ENCODE assay signal across 1 cellular context in the genomic region with DNA sequence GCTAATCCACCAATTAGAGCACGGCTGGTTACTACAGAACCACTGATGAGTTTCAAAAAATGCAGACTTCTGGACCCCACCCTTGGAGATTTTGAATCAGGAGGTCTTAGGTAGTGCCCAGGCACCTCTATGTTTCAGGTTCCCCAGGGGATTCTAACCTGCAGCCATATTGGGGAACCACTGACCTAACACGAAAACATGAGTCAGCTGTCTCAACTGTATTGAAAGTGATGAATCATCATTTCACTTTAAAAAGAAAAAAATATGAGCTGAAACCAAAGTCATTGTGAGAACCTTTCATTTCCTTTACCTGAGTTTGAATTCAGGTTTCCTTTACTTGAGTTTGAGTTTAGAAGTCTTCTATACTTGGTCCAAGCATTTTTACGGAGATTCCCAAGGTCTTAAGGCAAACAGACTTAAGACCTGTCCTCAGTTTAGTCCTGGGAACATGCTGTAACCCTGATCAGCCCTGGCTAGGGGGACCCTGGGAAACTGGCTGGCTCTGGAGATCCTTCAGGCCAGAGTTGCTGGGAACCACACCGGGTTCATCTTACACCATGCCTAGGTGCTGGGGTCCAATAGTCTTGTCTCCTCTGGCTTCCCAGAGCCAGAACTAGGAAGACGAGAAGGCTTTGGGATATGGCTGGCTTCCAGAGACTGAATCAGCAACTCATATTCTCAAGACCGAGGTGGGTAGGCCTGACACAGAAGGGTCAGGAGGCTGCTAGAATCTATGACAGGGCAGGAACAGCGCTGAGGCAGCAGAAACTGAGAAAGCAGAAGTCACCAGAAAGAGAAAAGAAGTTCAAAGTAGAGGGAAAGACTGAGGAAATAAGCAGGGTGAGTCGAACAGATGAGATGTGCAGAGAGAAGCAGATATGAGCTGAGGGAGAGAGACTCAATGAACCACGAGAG.
TF ChIP-seq lines count a peak whose summit lies in the region.

No MANE protein-coding gene starts in this region.

TF ChIP-seq in K562, 482 proteins besides CTCF, POLR2A, EP300 and RAD21 (continued from another document and continues in another):
- TF ChIP-seq, protein P1, sequence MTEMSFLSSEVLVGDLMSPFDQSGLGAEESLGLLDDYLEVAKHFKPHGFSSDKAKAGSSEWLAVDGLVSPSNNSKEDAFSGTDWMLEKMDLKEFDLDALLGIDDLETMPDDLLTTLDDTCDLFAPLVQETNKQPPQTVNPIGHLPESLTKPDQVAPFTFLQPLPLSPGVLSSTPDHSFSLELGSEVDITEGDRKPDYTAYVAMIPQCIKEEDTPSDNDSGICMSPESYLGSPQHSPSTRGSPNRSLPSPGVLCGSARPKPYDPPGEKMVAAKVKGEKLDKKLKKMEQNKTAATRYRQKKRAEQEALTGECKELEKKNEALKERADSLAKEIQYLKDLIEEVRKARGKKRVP (CRISPR knock-in tag; IDR thresholded peaks at IDR 0.05) = peak; percentile 58; the same call in 1 of the 2 replicates
- TF ChIP-seq, protein P2, sequence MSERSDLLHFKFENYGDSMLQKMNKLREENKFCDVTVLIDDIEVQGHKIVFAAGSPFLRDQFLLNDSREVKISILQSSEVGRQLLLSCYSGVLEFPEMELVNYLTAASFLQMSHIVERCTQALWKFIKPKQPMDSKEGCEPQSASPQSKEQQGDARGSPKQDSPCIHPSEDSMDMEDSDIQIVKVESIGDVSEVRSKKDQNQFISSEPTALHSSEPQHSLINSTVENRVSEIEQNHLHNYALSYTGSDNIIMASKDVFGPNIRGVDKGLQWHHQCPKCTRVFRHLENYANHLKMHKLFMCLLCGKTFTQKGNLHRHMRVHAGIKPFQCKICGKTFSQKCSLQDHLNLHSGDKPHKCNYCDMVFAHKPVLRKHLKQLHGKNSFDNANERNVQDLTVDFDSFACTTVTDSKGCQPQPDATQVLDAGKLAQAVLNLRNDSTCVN (CRISPR knock-in tag; IDR thresholded peaks at IDR 0.05) = 0 out of 2 replicates have a peak, but pooled peaks have one; percentile 3
- TF ChIP-seq ZKSCAN8 (CRISPR knock-in tag; IDR thresholded peaks at IDR 0.05) (peak; percentile 87), MEIS2 (IDR thresholded peaks at IDR 0.05; ENCODE audit: partially characterized antibody) (peak; percentile 51), FOXJ3 (CRISPR knock-in tag; IDR thresholded peaks at IDR 0.05) (no peak), EP400 (IDR thresholded peaks at IDR 0.05) (0 out of 2 replicates have a peak, but pooled peaks have one; percentile 28), HNRNPUL1 (IDR thresholded peaks at IDR 0.05; ENCODE audit: low read length) (no peak), NR2C2 (CRISPR knock-in tag; IDR thresholded peaks at IDR 0.05) (no peak), NR2C2 (tag; IDR thresholded peaks at IDR 0.05) (peak; percentile 77), ZNF121 (CRISPR knock-in tag; conservative IDR thresholded peaks at IDR 0.05) (no peak), ZNF316 (IDR thresholded peaks at IDR 0.05) (peak; percentile 100), FOXA3 (CRISPR knock-in tag; conservative IDR thresholded peaks at IDR 0.05 in 1 of 2, IDR thresholded peaks at IDR 0.05 in 1 of 2) (no peak), PTRF (tag; IDR thresholded peaks at IDR 0.05) (peak; percentile 66; the same call in 1 of the 2 replicates), ZNF263 (CRISPR knock-in tag; IDR thresholded peaks at IDR 0.05; ENCODE audit: borderline replicate concordance) (no peak), SPI1 (IDR thresholded peaks at IDR 0.05; ENCODE audit: borderline replicate concordance, low read depth, low read length) (peak; percentile 75), TCF7L2 (IDR thresholded peaks at IDR 0.05; ENCODE audit: low read depth, low read length) (no peak), MAFK (IDR thresholded peaks at IDR 0.05; ENCODE audit: low read length) (peak; percentile 98), NR4A1 (CRISPR knock-in tag; IDR thresholded peaks at IDR 0.05) (no peak), NR4A1 (tag; IDR thresholded peaks at IDR 0.05) (peak; percentile 93), ZNF584 (CRISPR knock-in tag; IDR thresholded peaks at IDR 0.05; ENCODE audit: low read depth) (peak; percentile 79), MEF2D (tag; conservative IDR thresholded peaks at IDR 0.05; ENCODE audit: low read depth) (peak; percentile 67), SMAD3 (CRISPR knock-in tag; conservative IDR thresholded peaks at IDR 0.05) (0 out of 2 replicates have a peak, but pooled peaks have one; percentile 42), ERF (CRISPR knock-in tag; IDR thresholded peaks at IDR 0.05) (peak; percentile 70; the same call in 1 of the 2 replicates), MAFG (tag; conservative IDR thresholded peaks at IDR 0.05) (peak; percentile 98), NFYB (IDR thresholded peaks at IDR 0.05; ENCODE audit: extremely low read depth, insufficient read length) (no peak), ZC3H4 (CRISPR knock-in tag; IDR thresholded peaks at IDR 0.05; ENCODE audit: borderline replicate concordance) (no peak), ZNF668 (CRISPR knock-in tag; IDR thresholded peaks at IDR 0.05) (no peak), JUND (IDR thresholded peaks at IDR 0.05; ENCODE audit: borderline replicate concordance, low read depth, low read length) (peak; percentile 53; the same call in 1 of the 2 replicates), JUND (tag; IDR thresholded peaks at IDR 0.05; ENCODE audit: borderline replicate concordance, low read depth, low read length) (peak; percentile 82), DPF2 (IDR thresholded peaks at IDR 0.05) (peak; percentile 26; the same call in 1 of the 2 replicates), YY1 (IDR thresholded peaks at IDR 0.05; ENCODE audit: borderline replicate concordance in 1 of 3, control insufficient read depth in 1 of 3, extremely low read depth in 1 of 3, insufficient read depth in 3 of 3, insufficient read length in 1 of 3, insufficient replicate concordance in 2 of 3, low read depth in 1 of 3, low read length in 2 of 3) (peak in 2 of 3 experiments; percentile 45 to 75), NFRKB (IDR thresholded peaks at IDR 0.05; ENCODE audit: low read depth) (peak; percentile 56; the same call in 1 of the 2 replicates), ZNF589 (CRISPR knock-in tag; IDR thresholded peaks at IDR 0.05; ENCODE audit: low read depth) (peak; percentile 94), HDAC8 (tag; IDR thresholded peaks at IDR 0.05) (no peak), NR2C1 (IDR thresholded peaks at IDR 0.05) (no peak), NR2C1 (tag; IDR thresholded peaks at IDR 0.05) (peak; percentile 66), TEAD2 (tag; IDR thresholded peaks at IDR 0.05) (peak; percentile 53; the same call in 1 of the 2 replicates), ZNF239 (CRISPR knock-in tag; IDR thresholded peaks at IDR 0.05) (peak; percentile 47; the same call in 1 of the 2 replicates)
- TF ChIP-seq, protein P3, sequence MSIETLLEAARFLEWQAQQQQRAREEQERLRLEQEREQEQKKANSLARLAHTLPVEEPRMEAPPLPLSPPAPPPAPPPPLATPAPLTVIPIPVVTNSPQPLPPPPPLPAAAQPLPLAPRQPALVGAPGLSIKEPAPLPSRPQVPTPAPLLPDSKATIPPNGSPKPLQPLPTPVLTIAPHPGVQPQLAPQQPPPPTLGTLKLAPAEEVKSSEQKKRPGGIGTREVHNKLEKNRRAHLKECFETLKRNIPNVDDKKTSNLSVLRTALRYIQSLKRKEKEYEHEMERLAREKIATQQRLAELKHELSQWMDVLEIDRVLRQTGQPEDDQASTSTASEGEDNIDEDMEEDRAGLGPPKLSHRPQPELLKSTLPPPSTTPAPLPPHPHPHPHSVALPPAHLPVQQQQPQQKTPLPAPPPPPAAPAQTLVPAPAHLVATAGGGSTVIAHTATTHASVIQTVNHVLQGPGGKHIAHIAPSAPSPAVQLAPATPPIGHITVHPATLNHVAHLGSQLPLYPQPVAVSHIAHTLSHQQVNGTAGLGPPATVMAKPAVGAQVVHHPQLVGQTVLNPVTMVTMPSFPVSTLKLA (conservative IDR thresholded peaks at IDR 0.05) = 0 out of 4 replicates have a peak, but pooled peaks of 1 of the 2 experiments have one; percentile 22
- TF ChIP-seq, protein P4, sequence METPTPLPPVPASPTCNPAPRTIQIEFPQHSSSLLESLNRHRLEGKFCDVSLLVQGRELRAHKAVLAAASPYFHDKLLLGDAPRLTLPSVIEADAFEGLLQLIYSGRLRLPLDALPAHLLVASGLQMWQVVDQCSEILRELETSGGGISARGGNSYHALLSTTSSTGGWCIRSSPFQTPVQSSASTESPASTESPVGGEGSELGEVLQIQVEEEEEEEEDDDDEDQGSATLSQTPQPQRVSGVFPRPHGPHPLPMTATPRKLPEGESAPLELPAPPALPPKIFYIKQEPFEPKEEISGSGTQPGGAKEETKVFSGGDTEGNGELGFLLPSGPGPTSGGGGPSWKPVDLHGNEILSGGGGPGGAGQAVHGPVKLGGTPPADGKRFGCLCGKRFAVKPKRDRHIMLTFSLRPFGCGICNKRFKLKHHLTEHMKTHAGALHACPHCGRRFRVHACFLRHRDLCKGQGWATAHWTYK (CRISPR knock-in tag; IDR thresholded peaks at IDR 0.05) = peak; percentile 77
- TF ChIP-seq, protein P5, sequence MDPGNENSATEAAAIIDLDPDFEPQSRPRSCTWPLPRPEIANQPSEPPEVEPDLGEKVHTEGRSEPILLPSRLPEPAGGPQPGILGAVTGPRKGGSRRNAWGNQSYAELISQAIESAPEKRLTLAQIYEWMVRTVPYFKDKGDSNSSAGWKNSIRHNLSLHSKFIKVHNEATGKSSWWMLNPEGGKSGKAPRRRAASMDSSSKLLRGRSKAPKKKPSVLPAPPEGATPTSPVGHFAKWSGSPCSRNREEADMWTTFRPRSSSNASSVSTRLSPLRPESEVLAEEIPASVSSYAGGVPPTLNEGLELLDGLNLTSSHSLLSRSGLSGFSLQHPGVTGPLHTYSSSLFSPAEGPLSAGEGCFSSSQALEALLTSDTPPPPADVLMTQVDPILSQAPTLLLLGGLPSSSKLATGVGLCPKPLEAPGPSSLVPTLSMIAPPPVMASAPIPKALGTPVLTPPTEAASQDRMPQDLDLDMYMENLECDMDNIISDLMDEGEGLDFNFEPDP (CRISPR knock-in tag; IDR thresholded peaks at IDR 0.05) = no peak
- TF ChIP-seq, protein P6, sequence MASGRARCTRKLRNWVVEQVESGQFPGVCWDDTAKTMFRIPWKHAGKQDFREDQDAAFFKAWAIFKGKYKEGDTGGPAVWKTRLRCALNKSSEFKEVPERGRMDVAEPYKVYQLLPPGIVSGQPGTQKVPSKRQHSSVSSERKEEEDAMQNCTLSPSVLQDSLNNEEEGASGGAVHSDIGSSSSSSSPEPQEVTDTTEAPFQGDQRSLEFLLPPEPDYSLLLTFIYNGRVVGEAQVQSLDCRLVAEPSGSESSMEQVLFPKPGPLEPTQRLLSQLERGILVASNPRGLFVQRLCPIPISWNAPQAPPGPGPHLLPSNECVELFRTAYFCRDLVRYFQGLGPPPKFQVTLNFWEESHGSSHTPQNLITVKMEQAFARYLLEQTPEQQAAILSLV (tag; IDR thresholded peaks at IDR 0.05) = 0 out of 2 replicates have a peak, but pooled peaks have one; percentile 51
- TF ChIP-seq, protein P7, sequence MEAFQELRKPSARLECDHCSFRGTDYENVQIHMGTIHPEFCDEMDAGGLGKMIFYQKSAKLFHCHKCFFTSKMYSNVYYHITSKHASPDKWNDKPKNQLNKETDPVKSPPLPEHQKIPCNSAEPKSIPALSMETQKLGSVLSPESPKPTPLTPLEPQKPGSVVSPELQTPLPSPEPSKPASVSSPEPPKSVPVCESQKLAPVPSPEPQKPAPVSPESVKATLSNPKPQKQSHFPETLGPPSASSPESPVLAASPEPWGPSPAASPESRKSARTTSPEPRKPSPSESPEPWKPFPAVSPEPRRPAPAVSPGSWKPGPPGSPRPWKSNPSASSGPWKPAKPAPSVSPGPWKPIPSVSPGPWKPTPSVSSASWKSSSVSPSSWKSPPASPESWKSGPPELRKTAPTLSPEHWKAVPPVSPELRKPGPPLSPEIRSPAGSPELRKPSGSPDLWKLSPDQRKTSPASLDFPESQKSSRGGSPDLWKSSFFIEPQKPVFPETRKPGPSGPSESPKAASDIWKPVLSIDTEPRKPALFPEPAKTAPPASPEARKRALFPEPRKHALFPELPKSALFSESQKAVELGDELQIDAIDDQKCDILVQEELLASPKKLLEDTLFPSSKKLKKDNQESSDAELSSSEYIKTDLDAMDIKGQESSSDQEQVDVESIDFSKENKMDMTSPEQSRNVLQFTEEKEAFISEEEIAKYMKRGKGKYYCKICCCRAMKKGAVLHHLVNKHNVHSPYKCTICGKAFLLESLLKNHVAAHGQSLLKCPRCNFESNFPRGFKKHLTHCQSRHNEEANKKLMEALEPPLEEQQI (IDR thresholded peaks at IDR 0.05) = no peak
- TF ChIP-seq, protein P8, sequence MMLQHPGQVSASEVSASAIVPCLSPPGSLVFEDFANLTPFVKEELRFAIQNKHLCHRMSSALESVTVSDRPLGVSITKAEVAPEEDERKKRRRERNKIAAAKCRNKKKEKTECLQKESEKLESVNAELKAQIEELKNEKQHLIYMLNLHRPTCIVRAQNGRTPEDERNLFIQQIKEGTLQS (IDR thresholded peaks at IDR 0.05) = peak; percentile 83
- TF ChIP-seq, protein P8 (CRISPR knock-in tag; conservative IDR thresholded peaks at IDR 0.05) = no peak
- TF ChIP-seq, protein P9, sequence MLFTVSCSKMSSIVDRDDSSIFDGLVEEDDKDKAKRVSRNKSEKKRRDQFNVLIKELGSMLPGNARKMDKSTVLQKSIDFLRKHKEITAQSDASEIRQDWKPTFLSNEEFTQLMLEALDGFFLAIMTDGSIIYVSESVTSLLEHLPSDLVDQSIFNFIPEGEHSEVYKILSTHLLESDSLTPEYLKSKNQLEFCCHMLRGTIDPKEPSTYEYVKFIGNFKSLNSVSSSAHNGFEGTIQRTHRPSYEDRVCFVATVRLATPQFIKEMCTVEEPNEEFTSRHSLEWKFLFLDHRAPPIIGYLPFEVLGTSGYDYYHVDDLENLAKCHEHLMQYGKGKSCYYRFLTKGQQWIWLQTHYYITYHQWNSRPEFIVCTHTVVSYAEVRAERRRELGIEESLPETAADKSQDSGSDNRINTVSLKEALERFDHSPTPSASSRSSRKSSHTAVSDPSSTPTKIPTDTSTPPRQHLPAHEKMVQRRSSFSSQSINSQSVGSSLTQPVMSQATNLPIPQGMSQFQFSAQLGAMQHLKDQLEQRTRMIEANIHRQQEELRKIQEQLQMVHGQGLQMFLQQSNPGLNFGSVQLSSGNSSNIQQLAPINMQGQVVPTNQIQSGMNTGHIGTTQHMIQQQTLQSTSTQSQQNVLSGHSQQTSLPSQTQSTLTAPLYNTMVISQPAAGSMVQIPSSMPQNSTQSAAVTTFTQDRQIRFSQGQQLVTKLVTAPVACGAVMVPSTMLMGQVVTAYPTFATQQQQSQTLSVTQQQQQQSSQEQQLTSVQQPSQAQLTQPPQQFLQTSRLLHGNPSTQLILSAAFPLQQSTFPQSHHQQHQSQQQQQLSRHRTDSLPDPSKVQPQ (CRISPR knock-in tag; IDR thresholded peaks at IDR 0.05; ENCODE audit: borderline replicate concordance) = 0 out of 2 replicates have a peak, but pooled peaks have one; percentile 20
- TF ChIP-seq, protein P10, sequence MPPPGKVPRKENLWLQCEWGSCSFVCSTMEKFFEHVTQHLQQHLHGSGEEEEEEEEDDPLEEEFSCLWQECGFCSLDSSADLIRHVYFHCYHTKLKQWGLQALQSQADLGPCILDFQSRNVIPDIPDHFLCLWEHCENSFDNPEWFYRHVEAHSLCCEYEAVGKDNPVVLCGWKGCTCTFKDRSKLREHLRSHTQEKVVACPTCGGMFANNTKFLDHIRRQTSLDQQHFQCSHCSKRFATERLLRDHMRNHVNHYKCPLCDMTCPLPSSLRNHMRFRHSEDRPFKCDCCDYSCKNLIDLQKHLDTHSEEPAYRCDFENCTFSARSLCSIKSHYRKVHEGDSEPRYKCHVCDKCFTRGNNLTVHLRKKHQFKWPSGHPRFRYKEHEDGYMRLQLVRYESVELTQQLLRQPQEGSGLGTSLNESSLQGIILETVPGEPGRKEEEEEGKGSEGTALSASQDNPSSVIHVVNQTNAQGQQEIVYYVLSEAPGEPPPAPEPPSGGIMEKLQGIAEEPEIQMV (tag; conservative IDR thresholded peaks at IDR 0.05; ENCODE audit: low read depth) = peak; percentile 60
